1 cellular context compared by ENCODE assay signal in genomic region chr3:38738630-38739395, GRCh38.
TF ChIP-seq lines count a peak whose summit lies in the region.

No MANE protein-coding gene starts in this region.

TF ChIP-seq in K562, 482 proteins besides CTCF, POLR2A, EP300 and RAD21 (continued from another document and continues in another):
- 0 out of 2 replicates have a peak, but pooled peaks have one; percentile 4 for TF ChIP-seq PBX2 (CRISPR knock-in tag; IDR thresholded peaks at IDR 0.05; ENCODE audit: low read depth)
- TF ChIP-seq PBX2 (tag; conservative IDR thresholded peaks at IDR 0.05; ENCODE audit: low read depth): no peak
- no peak for TF ChIP-seq COPS2 (conservative IDR thresholded peaks at IDR 0.05)
- TF ChIP-seq TEAD4 (IDR thresholded peaks at IDR 0.05; ENCODE audit: low read length): no peak
- TF ChIP-seq TEAD4 (CRISPR knock-in tag; IDR thresholded peaks at IDR 0.05; ENCODE audit: borderline replicate concordance): no peak
- TF ChIP-seq CBX8 (IDR thresholded peaks at IDR 0.05; ENCODE audit: borderline replicate concordance, extremely low read depth, low read depth, low read length, poor library complexity, severe bottlenecking): no peak
- no peak for TF ChIP-seq EHMT2 (IDR thresholded peaks at IDR 0.05)
- TF ChIP-seq ADNP (tag; IDR thresholded peaks at IDR 0.05): no peak
- no peak for TF ChIP-seq ZNF696 (CRISPR knock-in tag; conservative IDR thresholded peaks at IDR 0.05)
- TF ChIP-seq NR2F6 (CRISPR knock-in tag; IDR thresholded peaks at IDR 0.05): no peak
- no peak for TF ChIP-seq ESRRB (CRISPR knock-in tag; IDR thresholded peaks at IDR 0.05; ENCODE audit: borderline replicate concordance)
- no peak for TF ChIP-seq RBM14 (IDR thresholded peaks at IDR 0.05; ENCODE audit: borderline replicate concordance, insufficient read depth, low read depth, low read length)
- peak; percentile 10; the same call in 1 of the 2 replicates for TF ChIP-seq SPI1 (IDR thresholded peaks at IDR 0.05; ENCODE audit: borderline replicate concordance, low read depth, low read length)
- TF ChIP-seq HDAC1 (IDR thresholded peaks at IDR 0.05): no peak
- no peak for TF ChIP-seq RUNX1 (IDR thresholded peaks at IDR 0.05; ENCODE audit: low read depth)
- peak; percentile 48 to 58; a peak in 2 of 4 replicates for TF ChIP-seq KDM1A (IDR thresholded peaks at IDR 0.05)
- peak; percentile 9; the same call in 1 of the 2 replicates for TF ChIP-seq CTBP1 (IDR thresholded peaks at IDR 0.05; ENCODE audit: borderline replicate concordance)
- TF ChIP-seq ZBTB8A (IDR thresholded peaks at IDR 0.05; ENCODE audit: partially characterized antibody): no peak
- no peak for TF ChIP-seq ZNF707 (CRISPR knock-in tag; conservative IDR thresholded peaks at IDR 0.05)
- no peak for TF ChIP-seq ZNF41 (CRISPR knock-in tag; conservative IDR thresholded peaks at IDR 0.05)
- TF ChIP-seq ARHGAP35 (IDR thresholded peaks at IDR 0.05; ENCODE audit: partially characterized antibody): no peak
- no peak for TF ChIP-seq ZBTB34 (CRISPR knock-in tag; IDR thresholded peaks at IDR 0.05)
- TF ChIP-seq CBFA2T2 (conservative IDR thresholded peaks at IDR 0.05): no peak
- no peak for TF ChIP-seq ZNF311 (CRISPR knock-in tag; IDR thresholded peaks at IDR 0.05)
- TF ChIP-seq SFPQ (IDR thresholded peaks at IDR 0.05; ENCODE audit: low read depth, low read length): no peak
- TF ChIP-seq DPF2 (IDR thresholded peaks at IDR 0.05): 0 out of 2 replicates have a peak, but pooled peaks have one; percentile 20
- TF ChIP-seq VEZF1 (CRISPR knock-in tag; IDR thresholded peaks at IDR 0.05): peak; percentile 47; the same call in 1 of the 2 replicates
- TF ChIP-seq ATF3 (IDR thresholded peaks at IDR 0.05): no peak
- TF ChIP-seq ATF3 (CRISPR knock-in tag; conservative IDR thresholded peaks at IDR 0.05): 0 out of 2 replicates have a peak, but pooled peaks have one; percentile 17
- TF ChIP-seq NFE2 (IDR thresholded peaks at IDR 0.05; ENCODE audit: low read depth): peak; percentile 62; the same call in 1 of the 2 replicates
- TF ChIP-seq CHD2 (IDR thresholded peaks at IDR 0.05; ENCODE audit: low read depth, low read length): no peak
- no peak for TF ChIP-seq CEBPZ (IDR thresholded peaks at IDR 0.05; ENCODE audit: borderline replicate concordance, low read depth, low read length)
- TF ChIP-seq JUN (IDR thresholded peaks at IDR 0.05; ENCODE audit: borderline replicate concordance, low read depth, low read length): no peak
- TF ChIP-seq JUN (CRISPR knock-in tag; IDR thresholded peaks at IDR 0.05; ENCODE audit: borderline replicate concordance): no peak
- TF ChIP-seq RBM25 (IDR thresholded peaks at IDR 0.05; ENCODE audit: low read depth, low read length, severe bottlenecking): no peak
- no peak for TF ChIP-seq TFAP4 (CRISPR knock-in tag; IDR thresholded peaks at IDR 0.05; ENCODE audit: borderline replicate concordance)
- 0 out of 2 replicates have a peak, but pooled peaks have one; percentile 51 for TF ChIP-seq ZNF589 (CRISPR knock-in tag; IDR thresholded peaks at IDR 0.05; ENCODE audit: low read depth)
- TF ChIP-seq TAF7 (tag; IDR thresholded peaks at IDR 0.05): no peak
- no peak; the same call in 1 of the 2 replicates for TF ChIP-seq BACH1 (tag; IDR thresholded peaks at IDR 0.05)
- no peak for TF ChIP-seq ZNF740 (CRISPR knock-in tag; IDR thresholded peaks at IDR 0.05)
- TF ChIP-seq ZNF740 (tag; IDR thresholded peaks at IDR 0.05): no peak
- no peak for TF ChIP-seq ZNF24 (IDR thresholded peaks at IDR 0.05)
- TF ChIP-seq ZNF408 (CRISPR knock-in tag; IDR thresholded peaks at IDR 0.05; ENCODE audit: low read depth): no peak
- no peak for TF ChIP-seq TRIM25 (IDR thresholded peaks at IDR 0.05; ENCODE audit: borderline replicate concordance)
- TF ChIP-seq NKRF (IDR thresholded peaks at IDR 0.05; ENCODE audit: borderline replicate concordance): no peak
- TF ChIP-seq ZNF445 (CRISPR knock-in tag; IDR thresholded peaks at IDR 0.05; ENCODE audit: low read depth): no peak
- 0 out of 2 replicates have a peak, but pooled peaks have one; percentile 9 for TF ChIP-seq ARID2 (IDR thresholded peaks at IDR 0.05)
- TF ChIP-seq MAFG (tag; conservative IDR thresholded peaks at IDR 0.05): peak; percentile 88
- TF ChIP-seq PRMT5 (CRISPR knock-in tag; IDR thresholded peaks at IDR 0.05): no peak
- no peak for TF ChIP-seq FIP1L1 (IDR thresholded peaks at IDR 0.05; ENCODE audit: low read depth, low read length, poor library complexity, severe bottlenecking)
- no peak for TF ChIP-seq CEBPG (CRISPR knock-in tag; IDR thresholded peaks at IDR 0.05)
- TF ChIP-seq CEBPG (tag; conservative IDR thresholded peaks at IDR 0.05 in 1 of 2, IDR thresholded peaks at IDR 0.05 in 1 of 2): no peak
